21 cellular contexts compared by ENCODE assay signal in the genomic region with DNA sequence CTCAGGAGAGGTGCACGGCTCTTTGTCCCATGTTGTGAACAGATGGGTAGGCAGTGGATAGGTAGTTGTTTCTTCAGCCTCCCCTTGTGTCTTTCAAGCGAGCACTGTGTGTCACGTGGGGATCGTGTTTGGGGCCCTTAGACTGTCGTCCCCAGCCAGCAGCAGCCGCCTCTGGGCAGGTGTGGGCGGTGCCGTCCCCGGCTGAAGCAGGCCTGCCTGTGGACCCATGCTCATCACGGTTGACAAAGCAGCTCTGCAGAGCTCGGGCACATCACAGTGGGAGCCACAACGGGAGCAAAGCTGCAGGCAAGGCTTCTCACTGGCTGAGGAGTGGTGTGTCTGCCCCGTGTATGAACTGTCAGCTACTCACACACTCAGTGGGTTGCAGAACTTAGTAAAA. TPM values are rescaled to one million over a fixed set of nuclear protein-coding genes. Genes with fewer than 3 reads are reported as not detected.
DNase-seq lines count a peak whose midpoint lies in the region; ATAC-seq, FAIRE-seq and TF ChIP-seq lines count a peak whose summit lies in the region.
"Had no signal": no experiment of that assay in that cellular context is flagged by ENCODE, and none has a peak within 500 bp of the region (broad histone marks: within the 10 kb centered on the region; RNA-seq: fewer than 3 reads in every experiment).

No MANE protein-coding gene starts in this region.

- no peak overlapping the region; a peak in 1 of 4 replicates for H3K9ac ChIP-seq in K562 (ENCODE audit: insufficient read depth in 1 of 2, low read depth in 2 of 2, low read length in 2 of 2)

- H3K36me3 Mint-ChIP-seq in activated T-cell treated with anti-CD3 and anti-CD28 coated beads, Interleukin-2, amount 50 U/mL, for 72 hours (ENCODE audit: insufficient read depth in 2 of 2) = peaks cover 2% of the 10 kb centered on the region in 2 donors
- peaks cover 16% of the 10 kb centered on the region for H3K36me3 Mint-ChIP-seq in activated T-cell treated with anti-CD3 and anti-CD28 coated beads, Interleukin-2, amount 50 U/mL, for 4 hours (ENCODE audit: insufficient read depth)
- peaks cover 8% of the 10 kb centered on the region for H3K36me3 Mint-ChIP-seq in neural crest cell (ENCODE audit: low read depth)

- no peaks in the 10 kb centered on the region for H3K27me3 Mint-ChIP-seq in activated T-cell treated with anti-CD3 and anti-CD28 coated beads, Interleukin-2, amount 50 U/mL, for 72 hours (ENCODE audit: low read depth)
- H3K27me3 Mint-ChIP-seq in activated T-cell treated with anti-CD3 and anti-CD28 coated beads, Interleukin-2, amount 50 U/mL, for 4 hours (ENCODE audit: low read depth) = no peaks in the 10 kb centered on the region
- H3K27me3 Mint-ChIP-seq in neural crest cell (ENCODE audit: low read depth) = peaks cover 3% of the 10 kb centered on the region

- no peak overlapping the region for H3K4me3 ChIP-seq in K562
- H3K4me3 ChIP-seq in psoas muscle = no peak overlapping the region
- H3K4me3 ChIP-seq in esophagus muscularis mucosa = no peak overlapping the region

- TF ChIP-seq CTCF in K562 (IDR thresholded peaks at IDR 0.05 in 2 of 3, conservative IDR thresholded peaks at IDR 0.05 in 1 of 3; ENCODE audit: insufficient read depth in 2 of 3, low read depth in 1 of 3, low read length in 3 of 3) (no peak), neural crest cell (conservative IDR thresholded peaks at IDR 0.05) (no peak), psoas muscle (IDR thresholded peaks at IDR 0.05) (no peak), esophagus muscularis mucosa (IDR thresholded peaks at IDR 0.05) (no peak)

- H3K9me3 Mint-ChIP-seq in activated T-cell treated with anti-CD3 and anti-CD28 coated beads, Interleukin-2, amount 50 U/mL, for 72 hours = no peaks in the 10 kb centered on the region
- no peaks in the 10 kb centered on the region for H3K9me3 Mint-ChIP-seq in activated T-cell treated with anti-CD3 and anti-CD28 coated beads, Interleukin-2, amount 50 U/mL, for 4 hours
- no peaks in the 10 kb centered on the region for H3K9me3 Mint-ChIP-seq in neural crest cell

- no peak for TF ChIP-seq RAD21 in K562 (CRISPR knock-in tag; conservative IDR thresholded peaks at IDR 0.05 in 1 of 2, IDR thresholded peaks at IDR 0.05 in 1 of 2)

- TF ChIP-seq POLR2A in K562 (conservative IDR thresholded peaks at IDR 0.05) (no peak), esophagus muscularis mucosa (IDR thresholded peaks at IDR 0.05; ENCODE audit: low read depth) (no peak)

- no peak overlapping the region for H3K4me3 Mint-ChIP-seq in activated T-cell treated with anti-CD3 and anti-CD28 coated beads, Interleukin-2, amount 50 U/mL, for 72 hours
- H3K4me3 Mint-ChIP-seq in activated T-cell treated with anti-CD3 and anti-CD28 coated beads, Interleukin-2, amount 50 U/mL, for 4 hours = no peak overlapping the region
- peak overlapping the region; percentile 94 for H3K4me3 Mint-ChIP-seq in neural crest cell

- no peak overlapping the region for H3K4me2 ChIP-seq in K562 (ENCODE audit: insufficient read depth, low read length)

- in situ Hi-C loops in K562 (cut with MboI) = no loop called here
- in situ Hi-C loops in KBM-7 (cut with MboI; ENCODE audit: low pct_unique_long_range_greater_than_20kb, low sequenced_read_pairs) = no loop called here

- H2AFZ ChIP-seq in K562 (ENCODE audit: low read depth, low read length) = no peak overlapping the region

- ATAC-seq in activated T-cell treated with anti-CD3 and anti-CD28 coated beads, Interleukin-2, amount 50 U/mL, for 72 hours (replicated peaks in 1 of 2) = no peak
- no peak for ATAC-seq in activated T-cell treated with anti-CD3 and anti-CD28 coated beads, Interleukin-2, amount 50 U/mL, for 4 hours
- ATAC-seq in K562 (no peak), psoas muscle (no peak)

- WGBS in K562 (ENCODE audit: insufficient coverage, low coverage, missing lambda C conversion rate) = 76% methylated on average over 11 of the region's 13 CpGs
- WGBS in psoas muscle, 3 donors = 88 to 89% (median 89%) methylated on average over 13 of the region's 13 CpGs
- WGBS in esophagus muscularis mucosa = 90% methylated on average over 11 of the region's 13 CpGs

- H3K36me3 ChIP-seq in K562 (ENCODE audit: control insufficient read depth, insufficient read depth, low read length) = peaks cover 64% of the 10 kb centered on the region; the same call in 2 of the 3 replicates
- peaks cover 11 to 70% of the 10 kb centered on the region in 2 donors for H3K36me3 ChIP-seq in psoas muscle (ENCODE audit: insufficient read depth in 1 of 2, low read depth in 1 of 2)
- H3K36me3 ChIP-seq in esophagus muscularis mucosa = peaks cover 18 to 67% (median 67%) of the 10 kb centered on the region in 4 donors

- peaks cover 18% of the 10 kb centered on the region for H3K4me1 Mint-ChIP-seq in activated T-cell treated with anti-CD3 and anti-CD28 coated beads, Interleukin-2, amount 50 U/mL, for 72 hours (ENCODE audit: low read depth)
- H3K4me1 Mint-ChIP-seq in activated T-cell treated with anti-CD3 and anti-CD28 coated beads, Interleukin-2, amount 50 U/mL, for 4 hours (ENCODE audit: low read depth) = peaks cover 9% of the 10 kb centered on the region
- peaks cover 25% of the 10 kb centered on the region for H3K4me1 Mint-ChIP-seq in neural crest cell

- H3K27me3 ChIP-seq in K562 (ENCODE audit: control insufficient read depth in 2 of 2, insufficient read depth in 2 of 2, low read length in 2 of 2) (no peaks in the 10 kb centered on the region), psoas muscle (ENCODE audit: insufficient read depth in 3 of 3, low read length in 2 of 3) (no peaks in the 10 kb centered on the region), esophagus muscularis mucosa (peaks cover 0 to 4% (median 0%) of the 10 kb centered on the region in 4 donors)

- CTCF ChIA-PET in K562 (lab: Yijun Ruan, JAX; ENCODE audit: low intra/inter-chr PET ratio) = no interaction called here

- TF ChIP-seq EP300 in K562 (IDR thresholded peaks at IDR 0.05; ENCODE audit: low read length) = no peak
- no peak for TF ChIP-seq EP300 in esophagus muscularis mucosa (IDR thresholded peaks at IDR 0.05)

- H3K79me2 ChIP-seq in K562 (ENCODE audit: control insufficient read depth, insufficient read depth, low read length) = peaks cover 12% of the 10 kb centered on the region

- POLR2A ChIA-PET in K562 (lab: Yijun Ruan, JAX) = interaction anchor here (1.3 kb wide), 1 partner anchor 23 kb away, joined by 3 read pairs; no protein-coding TSS in a partner anchor

- no peaks in the 10 kb centered on the region for H3K9me1 ChIP-seq in K562 (ENCODE audit: control insufficient read depth, insufficient read depth, low read length)

- FAIRE-seq in K562 (lab: Jason Lieb, UNC) = no peak
- FAIRE-seq: GM19239, HTR-8/SVneo had no signal

- H3K9me3 ChIP-seq in K562 (replicated peaks; ENCODE audit: control insufficient read depth, insufficient read depth, low read depth, low read length) (no peaks in the 10 kb centered on the region), psoas muscle (no peaks in the 10 kb centered on the region), esophagus muscularis mucosa (no peaks in the 10 kb centered on the region)

- intact Hi-C loops in K562 (cut with micrococcal nuclease) (loop anchor here (2.0 kb wide), 1 partner anchor 223 kb away; no protein-coding TSS in a partner anchor), psoas muscle (cut with DNase I) (loop anchor here (5.0 kb wide), 1 partner anchor 223 kb away; no protein-coding TSS in a partner anchor), esophagus muscularis mucosa (cut with DNase I) (no loop called here)

- H3K4me1 ChIP-seq in K562 (replicated peaks in 1 of 2; ENCODE audit: control insufficient read depth in 2 of 2, insufficient read depth in 2 of 2, low read length in 2 of 2) = peaks cover 3 to 33% of the 10 kb centered on the region in 2 experiments; a peak in 4 of 5 replicates
- H3K4me1 ChIP-seq in psoas muscle = peaks cover 14% of the 10 kb centered on the region
- peaks cover 10 to 29% (median 24%) of the 10 kb centered on the region in 4 donors for H3K4me1 ChIP-seq in esophagus muscularis mucosa

- H3K27ac ChIP-seq in K562 (ENCODE audit: extremely low read depth, low read depth, low read length) (no peak overlapping the region), psoas muscle (no peak overlapping the region), esophagus muscularis mucosa (replicated peaks in 1 of 4) (no peak overlapping the region)

- DNase-seq in activated T-cell treated with anti-CD3 and anti-CD28 coated beads, Interleukin-2, amount 50 U/mL, for 72 hours = no peak
- no peak for DNase-seq in activated T-cell treated with anti-CD3 and anti-CD28 coated beads, Interleukin-2, amount 50 U/mL, for 4 hours
- DNase-seq in K562 (ENCODE audit: extremely low read depth in 1 of 4, low spot score in 3 of 4) (no peak), neural crest cell (ENCODE audit: low read depth, low spot score) (no peak), KBM-7 (no peak), psoas muscle (no peak), esophagus muscularis mucosa (ENCODE audit: extremely low spot score) (no peak)
- DNase-seq: AML-193, EL, GF-D8, IMR-90, Karpas-422, NCI-H1417, NCI-H187, NCI-H446, NCI-H526, SHP77 had no signal

- peak overlapping the region; percentile 35 for H3K27ac Mint-ChIP-seq in activated T-cell treated with anti-CD3 and anti-CD28 coated beads, Interleukin-2, amount 50 U/mL, for 72 hours
- peak overlapping the region; percentile 5 for H3K27ac Mint-ChIP-seq in neural crest cell (ENCODE audit: unreplicated experiment)

- H4K20me1 ChIP-seq in K562 (replicated peaks; ENCODE audit: control insufficient read depth, insufficient read depth, low read length) = no peaks in the 10 kb centered on the region

- BruUV-seq in K562 (replicated peaks; lab: Mats Ljungman, UMichigan) = no TSS peak

RNA-seq across cellular contexts. Expression of a gene that starts 4.7 kb away (rescaled TPM):
- total RNA-seq in activated T-cell treated with anti-CD3 and anti-CD28 coated beads, Interleukin-2, amount 50 U/mL, for 72 hours = 1,000 to 10,000 TPM; 3,140 to 3,274 TPM
- 1,000 to 10,000 TPM; 3,320 to 3,425 (median 3,389) TPM for total RNA-seq in activated T-cell treated with anti-CD3 and anti-CD28 coated beads, Interleukin-2, amount 50 U/mL, for 4 hours
- total RNA-seq in K562 (2011; cell fraction: chromatin; rRNA removed; ENCODE audit: low replicate concordance) = 190 and 375 TPM in 2 replicates
- total RNA-seq in K562 (2011; cell fraction: nucleolus; rRNA removed) = 1,145 and 1,282 TPM in 2 replicates
- total RNA-seq in K562 (2011; cell fraction: nucleoplasm; rRNA removed) = 741 and 1,472 TPM in 2 replicates
- 6,042 and 8,261 TPM in 2 replicates for total RNA-seq in K562 (2014; rRNA removed)
- total RNA-seq in K562 (2014; rRNA removed; fragmentation: Illumina TruSeq; extraction: Trizol) = 916 and 1,208 TPM in 2 replicates
- 2,074 and 2,169 TPM in 2 replicates for total RNA-seq in K562 (2015; rRNA removed; fragmentation: Illumina TruSeq; extraction: Trizol)
- total RNA-seq in K562 (2021) = 2,859 and 3,283 TPM in 2 replicates
- polyA plus RNA-seq in K562 (2011; rRNA removed) = 1,633 and 2,887 TPM in 2 replicates
- polyA plus RNA-seq in K562 (2011; cell fraction: cytosol; rRNA removed) = 3,426 and 8,334 TPM in 2 replicates
- polyA plus RNA-seq in K562 (2011; cell fraction: nucleus; rRNA removed) = 2,104 and 2,686 TPM in 2 replicates
- 2,765 and 5,488 TPM in 2 replicates for polyA plus RNA-seq in K562 (2012)
- polyA plus RNA-seq in K562 (2014; fragmentation: Illumina TruSeq; extraction: Trizol) = 1,258 and 1,518 TPM in 2 replicates
- polyA plus RNA-seq in K562 (2014; fragmentation: Nextera tagmentation; extraction: Ambion mirVana) = 100 to 1,000 TPM; 227 to 348 TPM
- 4,293 and 4,381 TPM in 2 replicates for polyA plus RNA-seq in K562 (2014; rRNA removed)
- 413 and 474 TPM in 2 replicates for polyA minus RNA-seq in K562 (2011; rRNA and poly(A)+ RNA removed)
- 1,370 and 2,343 TPM in 2 replicates for polyA minus RNA-seq in K562 (2011; cell fraction: cytosol; rRNA and poly(A)+ RNA removed)
- polyA minus RNA-seq in K562 (2011; cell fraction: nucleus; rRNA and poly(A)+ RNA removed) = 505 and 641 TPM in 2 replicates
- total RNA-seq in neural crest cell = 2,012 and 2,013 TPM in 2 replicates
- total RNA-seq in psoas muscle = 1,000 to 10,000 TPM; 1,039 to 1,769 (median 1,553) TPM
- polyA plus RNA-seq in psoas muscle = 1,000 to 10,000 TPM; 2,989 to 7,334 (median 5,467) TPM
- 1,000 to 10,000 TPM; 4,039 to 6,804 (median 5,312) TPM for total RNA-seq in esophagus muscularis mucosa

RNA-seq across cellular contexts. Expression of a gene that starts 19.8 kb away (rescaled TPM):
- total RNA-seq in activated T-cell treated with anti-CD3 and anti-CD28 coated beads, Interleukin-2, amount 50 U/mL, for 72 hours = 10 to 100 TPM; 10.9 to 11.4 TPM
- total RNA-seq in activated T-cell treated with anti-CD3 and anti-CD28 coated beads, Interleukin-2, amount 50 U/mL, for 4 hours = 10 to 100 TPM; 18.0 to 19.5 (median 19.1) TPM
- total RNA-seq in K562 (2011; cell fraction: chromatin; rRNA removed; ENCODE audit: low replicate concordance) = 170 and 336 TPM in 2 replicates
- 170 and 181 TPM in 2 replicates for total RNA-seq in K562 (2011; cell fraction: nucleolus; rRNA removed)
- total RNA-seq in K562 (2011; cell fraction: nucleoplasm; rRNA removed) = 123 and 131 TPM in 2 replicates
- 46.8 and 63.6 TPM in 2 replicates for total RNA-seq in K562 (2014; rRNA removed)
- 16.2 and 18.8 TPM in 2 replicates for total RNA-seq in K562 (2014; rRNA removed; fragmentation: Illumina TruSeq; extraction: Trizol)
- 16.9 and 18.5 TPM in 2 replicates for total RNA-seq in K562 (2015; rRNA removed; fragmentation: Illumina TruSeq; extraction: Trizol)
- total RNA-seq in K562 (2021) = 58.8 and 73.4 TPM in 2 replicates
- 32.7 and 33.6 TPM in 2 replicates for polyA plus RNA-seq in K562 (2011; rRNA removed)
- 19.6 and 36.0 TPM in 2 replicates for polyA plus RNA-seq in K562 (2011; cell fraction: cytosol; rRNA removed)
- 330 and 699 TPM in 2 replicates for polyA plus RNA-seq in K562 (2011; cell fraction: nucleus; rRNA removed)
- polyA plus RNA-seq in K562 (2012) = 44.5 and 48.7 TPM in 2 replicates
- 31.5 and 39.1 TPM in 2 replicates for polyA plus RNA-seq in K562 (2014; fragmentation: Illumina TruSeq; extraction: Trizol)
- polyA plus RNA-seq in K562 (2014; fragmentation: Nextera tagmentation; extraction: Ambion mirVana) = 1 to 10 TPM in 1 of 2 experiments, under 1 TPM in 1; 0.30 to 1.9 TPM
- 67.3 and 78.1 TPM in 2 replicates for polyA plus RNA-seq in K562 (2014; rRNA removed)
- 9.2 TPM in 2 replicates for polyA minus RNA-seq in K562 (2011; rRNA and poly(A)+ RNA removed)
- polyA minus RNA-seq in K562 (2011; cell fraction: cytosol; rRNA and poly(A)+ RNA removed) = 10.7 and 11.9 TPM in 2 replicates
- polyA minus RNA-seq in K562 (2011; cell fraction: nucleus; rRNA and poly(A)+ RNA removed) = 34.3 and 47.3 TPM in 2 replicates
- total RNA-seq in neural crest cell = 2.7 and 3.1 TPM in 2 replicates
- not detected for total RNA-seq in psoas muscle
- under 1 TPM in 2 of 3 donors, not detected in 1; 0.08 to 0.21 TPM for polyA plus RNA-seq in psoas muscle
- total RNA-seq in esophagus muscularis mucosa = 1 to 10 TPM in 2 of 4 donors, under 1 TPM in 1, not detected in 1; 0.83 to 1.7 (median 1.4) TPM

RNA-seq across cellular contexts. Expression of a gene that starts 47.6 kb away (rescaled TPM):
- total RNA-seq in activated T-cell treated with anti-CD3 and anti-CD28 coated beads, Interleukin-2, amount 50 U/mL, for 72 hours = 10 to 100 TPM; 67.4 to 82.1 TPM
- total RNA-seq in activated T-cell treated with anti-CD3 and anti-CD28 coated beads, Interleukin-2, amount 50 U/mL, for 4 hours = 10 to 100 TPM; 76.1 to 88.4 (median 78.5) TPM
- total RNA-seq in K562 (2011; cell fraction: chromatin; rRNA removed; ENCODE audit: low replicate concordance) = 538 and 821 TPM in 2 replicates
- total RNA-seq in K562 (2011; cell fraction: nucleolus; rRNA removed) = 360 and 372 TPM in 2 replicates
- 370 and 431 TPM in 2 replicates for total RNA-seq in K562 (2011; cell fraction: nucleoplasm; rRNA removed)
- total RNA-seq in K562 (2014; rRNA removed) (67.4 and 136 TPM in 2 replicates), K562 (2014; rRNA removed; fragmentation: Illumina TruSeq; extraction: Trizol) (37.3 and 41.2 TPM in 2 replicates), K562 (2015; rRNA removed; fragmentation: Illumina TruSeq; extraction: Trizol) (51.9 and 55.5 TPM in 2 replicates), K562 (2021) (74.8 and 75.4 TPM in 2 replicates), neural crest cell (134 and 137 TPM in 2 replicates), psoas muscle (10 to 100 TPM; 66.8 to 92.3 (median 87.3) TPM), esophagus muscularis mucosa (10 to 100 TPM; 58.8 to 94.3 (median 83.3) TPM)
- polyA plus RNA-seq in K562 (2011; rRNA removed) (44.2 and 53.2 TPM in 2 replicates), K562 (2014; fragmentation: Illumina TruSeq; extraction: Trizol) (49.2 and 49.4 TPM in 2 replicates), K562 (2014; fragmentation: Nextera tagmentation; extraction: Ambion mirVana) (1 to 10 TPM; 5.8 to 7.0 TPM), K562 (2014; rRNA removed) (62.6 and 89.1 TPM in 2 replicates), psoas muscle (10 to 100 TPM; 57.5 to 95.3 (median 79.3) TPM)
- polyA plus RNA-seq in K562 (2011; cell fraction: cytosol; rRNA removed) = 33.7 and 35.7 TPM in 2 replicates
- 243 and 279 TPM in 2 replicates for polyA plus RNA-seq in K562 (2011; cell fraction: nucleus; rRNA removed)
- 41.5 and 49.6 TPM in 2 replicates for polyA plus RNA-seq in K562 (2012)
- polyA minus RNA-seq in K562 (2011; rRNA and poly(A)+ RNA removed) = 44.3 and 53.3 TPM in 2 replicates
- 30.5 and 50.1 TPM in 2 replicates for polyA minus RNA-seq in K562 (2011; cell fraction: cytosol; rRNA and poly(A)+ RNA removed)
- 79.4 and 87.9 TPM in 2 replicates for polyA minus RNA-seq in K562 (2011; cell fraction: nucleus; rRNA and poly(A)+ RNA removed)

RNA-seq across cellular contexts. Expression of a gene that starts 57.7 kb away (rescaled TPM):
- total RNA-seq in activated T-cell treated with anti-CD3 and anti-CD28 coated beads, Interleukin-2, amount 50 U/mL, for 72 hours = not detected
- not detected for total RNA-seq in activated T-cell treated with anti-CD3 and anti-CD28 coated beads, Interleukin-2, amount 50 U/mL, for 4 hours
- 0.23 TPM in 1 of 2 replicates, not detected in the other for total RNA-seq in K562 (2011; cell fraction: chromatin; rRNA removed; ENCODE audit: low replicate concordance)
- 0.67 and 1.3 TPM in 2 replicates for total RNA-seq in K562 (2011; cell fraction: nucleolus; rRNA removed)
- 0.46 TPM in 1 of 2 replicates, not detected in the other for total RNA-seq in K562 (2011; cell fraction: nucleoplasm; rRNA removed)
- total RNA-seq in K562 (2014; rRNA removed) = 0.14 TPM in 1 of 2 replicates, not detected in the other
- total RNA-seq in K562 (2014; rRNA removed; fragmentation: Illumina TruSeq; extraction: Trizol) = not detected in 2 replicates
- not detected in 2 replicates for total RNA-seq in K562 (2015; rRNA removed; fragmentation: Illumina TruSeq; extraction: Trizol)
- 0.20 and 0.22 TPM in 2 replicates for total RNA-seq in K562 (2021)
- 0.31 and 0.34 TPM in 2 replicates for polyA plus RNA-seq in K562 (2011; rRNA removed)
- polyA plus RNA-seq in K562 (2011; cell fraction: cytosol; rRNA removed) = 0.22 and 1.2 TPM in 2 replicates
- polyA plus RNA-seq in K562 (2011; cell fraction: nucleus; rRNA removed) = 1.1 TPM in 2 replicates
- polyA plus RNA-seq in K562 (2012) = 0.17 and 0.21 TPM in 2 replicates
- polyA plus RNA-seq in K562 (2014; fragmentation: Illumina TruSeq; extraction: Trizol) = 0.08 TPM in 1 of 2 replicates, not detected in the other
- polyA plus RNA-seq in K562 (2014; fragmentation: Nextera tagmentation; extraction: Ambion mirVana) = not detected
- 0.18 TPM in 1 of 2 replicates, not detected in the other for polyA plus RNA-seq in K562 (2014; rRNA removed)
- polyA minus RNA-seq in K562 (2011; rRNA and poly(A)+ RNA removed) = not detected in 2 replicates
- polyA minus RNA-seq in K562 (2011; cell fraction: cytosol; rRNA and poly(A)+ RNA removed) = not detected in 2 replicates
- not detected in 2 replicates for polyA minus RNA-seq in K562 (2011; cell fraction: nucleus; rRNA and poly(A)+ RNA removed)
- total RNA-seq in neural crest cell = 0.21 and 0.41 TPM in 2 replicates
- total RNA-seq in psoas muscle = not detected
- polyA plus RNA-seq in psoas muscle = under 1 TPM in 2 of 3 donors, not detected in 1; 0.04 to 0.16 TPM
- total RNA-seq in esophagus muscularis mucosa = under 1 TPM in 1 of 4 donors, not detected in 3; 0.99 TPM
- total RNA-seq: H4, IMR-90 had no signal
- polyA plus RNA-seq: AG04450, IMR-90 had no signal
